In the genomic region with DNA sequence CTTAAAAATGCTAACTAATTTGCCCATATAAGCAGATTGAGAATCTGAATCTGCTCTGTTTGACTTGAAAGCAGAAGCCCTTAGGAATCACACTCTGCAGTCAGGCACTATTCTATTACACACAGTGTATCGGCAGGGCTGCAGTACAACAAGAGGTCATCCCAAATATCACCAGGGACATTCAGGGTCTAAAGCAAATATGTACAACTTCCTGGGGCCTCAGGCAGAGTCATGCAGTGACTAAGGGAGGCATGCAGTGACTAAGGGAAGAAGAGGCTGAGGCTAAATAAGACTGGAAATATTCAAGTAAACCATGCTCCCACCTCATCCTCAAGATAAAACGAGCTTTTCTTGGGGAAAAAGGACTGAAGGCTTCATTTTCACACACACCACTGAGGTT, we compare ENCODE assay signal across 10 cellular contexts. TPM values are rescaled to one million over a fixed set of nuclear protein-coding genes. Genes with fewer than 3 reads are reported as not detected.
DNase-seq lines count a peak whose midpoint lies in the region; ATAC-seq and TF ChIP-seq lines count a peak whose summit lies in the region.
"Had no signal": no experiment of that assay in that cellular context is flagged by ENCODE, and none has a peak within 500 bp of the region (broad histone marks: within the 10 kb centered on the region; RNA-seq: fewer than 3 reads in every experiment).

No MANE protein-coding gene starts in this region.

- no peak overlapping the region for H2AFZ ChIP-seq in Karpas-422 (ENCODE audit: low read length)

- H3K9me2 ChIP-seq in Karpas-422 (replicated peaks; ENCODE audit: insufficient read depth, low read length), result no peaks in the 10 kb centered on the region

- H3K79me2 ChIP-seq in Karpas-422 (ENCODE audit: low read length), result peaks cover 94% of the 10 kb centered on the region

- H3K4me2 ChIP-seq in Karpas-422 (ENCODE audit: low read depth, low read length, poor library complexity, severe bottlenecking), result no peak overlapping the region

- no peaks in the 10 kb centered on the region for H3K9me3 ChIP-seq in Karpas-422 (ENCODE audit: low read length)

- peaks cover 35% of the 10 kb centered on the region for H3K36me3 ChIP-seq in Karpas-422 (ENCODE audit: insufficient read depth, low read length)

- ATAC-seq in sciatic nerve (peak; percentile 88), GM18517 (IDR thresholded peaks at IDR 0.05; ENCODE audit: unreplicated experiment) (no peak), HG03565 (IDR thresholded peaks at IDR 0.05; ENCODE audit: unreplicated experiment) (no peak)

- H3K9ac ChIP-seq in Karpas-422 (ENCODE audit: low read length), result no peak overlapping the region

- H3K27me3 ChIP-seq in Karpas-422 (ENCODE audit: low read length), result no peaks in the 10 kb centered on the region

- peaks cover 13% of the 10 kb centered on the region for H3K4me1 ChIP-seq in Karpas-422 (ENCODE audit: low read length)

- no peaks in the 10 kb centered on the region for H4K20me1 ChIP-seq in Karpas-422 (ENCODE audit: insufficient read depth, low read depth, low read length)

- DNase-seq in GM04503 (ENCODE audit: low read depth), result peak; percentile 85
- peak; percentile 6 to 37 for DNase-seq in SW 1271 (lab: John Stamatoyannopoulos, UW)
- DNase-seq in foreskin fibroblast, result peak; percentile 97
- no peak for DNase-seq in sciatic nerve (ENCODE audit: low spot score)
- DNase-seq in Karpas-422, result no peak
- no peak for DNase-seq in NCI-H187 (lab: John Stamatoyannopoulos, UW)
- DNase-seq: posterior cingulate gyrus, SIG-M5 had no signal

- no peak overlapping the region for H3K27ac ChIP-seq in Karpas-422 (ENCODE audit: low read length)

- H3K4me3 ChIP-seq in foreskin fibroblast (ENCODE audit: low read depth in 1 of 2, low read length in 2 of 2) (no peak overlapping the region), Karpas-422 (ENCODE audit: low read length) (no peak overlapping the region)

- intact Hi-C loops in sciatic nerve (cut with DNase I), result no loop called here

- no peak for TF ChIP-seq CTCF in foreskin fibroblast (IDR thresholded peaks at IDR 0.05; ENCODE audit: low read depth, low read length)

RNA-seq across cellular contexts. Expression of a gene that starts 20.9 kb away (rescaled TPM):
- 42.3 TPM for total RNA-seq in sciatic nerve
- total RNA-seq in Karpas-422 (2014; rRNA removed; shearing (Covaris generic); ENCODE audit: low replicate concordance), result 230 and 423 TPM in 2 replicates

Comparison
In these comparisons a context has a peak if more than half of its experiments do, and no peak if none do; other contexts are left out.
1. DNase-seq: peak in GM04503 (single experiment), SW 1271 (2 of 2) and foreskin fibroblast (2 of 2); none in sciatic nerve (single experiment), Karpas-422 (single experiment) and NCI-H187 (0 of 2).